Comparison of ENCODE assay signal across 11 cellular contexts in the genomic region with DNA sequence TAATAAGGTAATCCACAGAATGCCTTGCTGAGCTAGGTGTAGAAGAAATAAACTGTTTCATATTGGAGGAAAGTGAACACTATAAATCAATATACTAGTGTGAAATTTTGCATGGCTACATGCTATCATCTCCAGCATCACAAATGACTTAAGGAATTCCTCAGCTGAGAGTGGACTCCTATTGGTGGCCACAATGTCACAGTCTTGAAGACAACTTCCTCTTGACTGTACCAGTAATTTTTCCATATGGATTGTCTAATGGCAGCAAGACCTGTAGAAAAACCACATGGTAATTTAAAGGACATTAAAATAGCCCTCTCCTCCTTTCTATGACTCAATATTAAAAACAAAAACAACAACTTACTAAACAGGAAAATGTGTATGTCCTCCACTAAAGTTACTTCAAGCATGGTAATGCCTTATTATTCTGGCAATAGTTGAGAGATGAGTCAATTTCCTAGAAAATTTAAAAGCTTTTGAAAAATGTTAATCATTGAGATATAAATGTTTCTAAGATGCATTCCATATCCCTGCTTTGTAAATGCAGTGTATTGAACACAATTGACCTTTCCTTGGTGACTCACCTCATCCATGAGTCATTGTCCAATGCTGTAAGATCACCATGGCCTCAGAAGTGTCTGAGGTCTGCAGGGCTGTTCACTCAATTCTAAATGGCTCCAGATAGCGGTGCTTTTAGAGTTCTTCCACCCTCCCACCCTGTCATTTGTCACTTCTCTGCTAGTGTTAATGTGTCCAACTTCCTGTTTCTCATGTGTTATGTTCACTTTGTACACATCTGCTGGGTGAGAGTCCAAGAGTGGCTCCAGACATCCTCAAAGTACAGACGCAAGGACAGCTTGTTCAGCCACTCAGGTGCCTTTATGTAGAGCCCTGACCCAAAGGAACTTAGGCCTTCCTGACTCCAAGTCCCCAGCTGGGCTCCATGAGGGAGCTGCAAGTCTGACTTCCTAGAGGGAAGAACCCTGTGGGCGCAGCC. TPM values are rescaled to one million over a fixed set of nuclear protein-coding genes. Genes with fewer than 3 reads are reported as not detected.
DNase-seq lines count a peak whose midpoint lies in the region; ATAC-seq and TF ChIP-seq lines count a peak whose summit lies in the region.
"Had no signal": no experiment of that assay in that cellular context is flagged by ENCODE, and none has a peak within 500 bp of the region (broad histone marks: within the 10 kb centered on the region; RNA-seq: fewer than 3 reads in every experiment).

No MANE protein-coding gene starts in this region.

- BruUV-seq in PC-9 (replicated peaks; lab: Mats Ljungman, UMichigan): no TSS peak

- H3K4me2 ChIP-seq in PC-9: peak overlapping the region; percentile 37
- H3K4me2 ChIP-seq: BLaER1 had no signal

- H3F3A ChIP-seq in PC-9 (ENCODE audit: insufficient read depth, low read depth): peaks cover 22% of the 10 kb centered on the region

- TF ChIP-seq CTCF in PC-9 (conservative IDR thresholded peaks at IDR 0.05) (no peak), epithelial cell of esophagus (IDR thresholded peaks at IDR 0.05; ENCODE audit: insufficient read depth, low read depth, low read length, missing control alignments) (no peak)

- H3K27me3 ChIP-seq in PC-9 (ENCODE audit: insufficient read depth, low read depth): no peaks in the 10 kb centered on the region
- H3K27me3 ChIP-seq: BLaER1 had no signal

- DNase-seq in NCI-H446 treated with DMSO at 0.1 percent for 48 hours (lab: John Stamatoyannopoulos, UW) (peak; percentile 7), NCI-H446 (lab: John Stamatoyannopoulos, UW) (no peak), PC-9 (peak; percentile 58 to 99), epithelial cell of esophagus (ENCODE audit: low read depth) (peak; percentile 85)
- peak; percentile 25 for DNase-seq in stimulated activated CD8-positive, alpha-beta memory T cell treated with anti-CD3 and anti-CD28 coated beads, Interleukin-4, amount 100 ng/mL, for 48 hours

- no peaks in the 10 kb centered on the region for H3K79me2 ChIP-seq in PC-9 (ENCODE audit: low read depth)

- no peaks in the 10 kb centered on the region for H3K36me3 ChIP-seq in PC-9 (ENCODE audit: low read depth)
- H3K36me3 ChIP-seq: BLaER1 had no signal

- no peaks in the 10 kb centered on the region for H3K9me2 ChIP-seq in PC-9 (ENCODE audit: insufficient read depth)

- H3K27ac ChIP-seq in PC-9: peak overlapping the region; percentile 59
- H3K27ac ChIP-seq: BLaER1 had no signal

- CTCF ChIA-PET in PC-9 (lab: Charles Lee): no interaction called here

- H2AFZ ChIP-seq in PC-9: no peak overlapping the region

- H3K9me3 ChIP-seq in PC-9 (ENCODE audit: insufficient read depth, low read depth): no peaks in the 10 kb centered on the region
- H3K9me3 ChIP-seq: BLaER1 had no signal

- POLR2A ChIA-PET in PC-9 (lab: Charles Lee; ENCODE audit: unreplicated experiment): no interaction called here

- H3K4me3 ChIP-seq in PC-9 (no peak overlapping the region), epithelial cell of esophagus (ENCODE audit: low read length) (no peak overlapping the region)
- H3K4me3 ChIP-seq: BLaER1 had no signal

- no peaks in the 10 kb centered on the region for H4K20me1 ChIP-seq in PC-9 (ENCODE audit: insufficient read depth)
- H4K20me1 ChIP-seq: BLaER1 had no signal

- ATAC-seq in HG03045 (IDR thresholded peaks at IDR 0.05; ENCODE audit: unreplicated experiment) (no peak), HG03457 (IDR thresholded peaks at IDR 0.05; ENCODE audit: unreplicated experiment) (no peak), HG02884 (IDR thresholded peaks at IDR 0.05; ENCODE audit: unreplicated experiment) (no peak)

- intact Hi-C loops in PC-9 (cut with micrococcal nuclease; ENCODE audit: unreplicated experiment): loop anchor here (5.0 to 10.0 kb wide), 3 partner anchors 59 to 269 kb away; a partner anchor contains a TSS

- H3K4me1 ChIP-seq in PC-9 (replicated peaks; ENCODE audit: insufficient read depth): peaks cover 36% of the 10 kb centered on the region
- H3K4me1 ChIP-seq: BLaER1 had no signal

RNA-seq across cellular contexts. Expression of a gene that starts 32.8 kb away (rescaled TPM):
- total RNA-seq in PC-9 (2021): not detected in 2 replicates
- total RNA-seq: neural crest cell; T-helper 1 cell treated with Interleukin-12 subunit alpha and Interleukin-12 subunit beta and Interleukin-4 antibody, amounts not matched to agents 30 ng/mL and 1 ng/mL, for 36 hours had no signal

Comparison
In these comparisons a context has a peak if more than half of its experiments do, and no peak if none do; other contexts are left out.
1. DNase-seq: peak in NCI-H446 treated with DMSO at 0.1 percent for 48 hours (single experiment), PC-9 (2 of 2), epithelial cell of esophagus (single experiment) and stimulated activated CD8-positive, alpha-beta memory T cell treated with anti-CD3 and anti-CD28 coated beads, Interleukin-4, amount 100 ng/mL, for 48 hours (single experiment); none in NCI-H446 (0 of 2).